In the genomic region with DNA sequence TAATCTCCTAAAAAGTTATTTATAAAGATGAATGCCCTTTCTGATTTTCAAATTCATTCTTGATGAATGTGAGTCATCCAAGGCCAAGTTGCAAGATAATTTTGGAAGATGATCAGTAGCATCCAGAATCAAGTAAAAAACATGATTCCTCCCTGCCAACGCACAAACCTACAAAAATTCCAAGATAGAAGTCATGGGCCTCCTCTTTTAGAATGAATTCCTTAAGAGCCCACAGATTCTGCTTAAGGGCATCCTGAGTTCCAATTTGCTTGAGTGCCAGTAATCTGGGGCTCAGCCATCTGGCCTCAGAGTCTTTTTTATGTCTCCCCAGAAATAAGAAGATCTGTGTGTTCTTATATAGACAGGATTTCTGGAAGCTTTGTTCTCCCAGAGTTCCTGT, we compare ENCODE assay signal across 25 cellular contexts. TPM values are rescaled to one million over a fixed set of nuclear protein-coding genes. Genes with fewer than 3 reads are reported as not detected.
A peak's percentile ranks its signal among the peaks of the same experiment; 100 is the strongest.
DNase-seq lines count a peak whose midpoint lies in the region; ATAC-seq lines count a peak whose summit lies in the region.
"Had no signal": no experiment of that assay in that cellular context is flagged by ENCODE, and none has a peak within 500 bp of the region (broad histone marks: within the 10 kb centered on the region; RNA-seq: fewer than 3 reads in every experiment).

No MANE protein-coding gene starts in this region.

- peak; percentile 31 for DNase-seq in NCI-H82 (lab: John Stamatoyannopoulos, UW)
- DNase-seq in NCI-H82 treated with DMSO at 0.1 percent for 48 hours (lab: John Stamatoyannopoulos, UW; ENCODE audit: unreplicated experiment): no peak
- DNase-seq in caudate nucleus (lab: John Stamatoyannopoulos, UW): peak in 8 of 61 donors; percentile 1 to 61 (median 8)
- DNase-seq in middle frontal gyrus (ENCODE audit: extremely low spot score, low spot score): peak; percentile 24
- DNase-seq in NCI-H1092 treated with DMSO at 0.1 percent for 48 hours (lab: John Stamatoyannopoulos, UW): no peak
- DNase-seq: activated CD4-positive, alpha-beta T cell treated with anti-CD3 and anti-CD28 coated beads, Interleukin-2, amount 10 ng/mL, durations not matched to agents 7 days and 5 days; cortex of kidney; erythroblast; H7; KBM-7; kidney; midbrain; natural killer cell; NCI-H1436; NCI-H2081; NCI-H226; NCI-H748 treated with DMSO at 0.1 percent for 48 hours; T-cell had no signal

- H3K27ac ChIP-seq in caudate nucleus (ENCODE audit: low read depth, low read length): peak overlapping the region; percentile 80
- peak overlapping the region; percentile 18 for H3K27ac ChIP-seq in temporal lobe (ENCODE audit: low read depth, low read length)
- H3K27ac ChIP-seq: 22Rv1, cardiac muscle cell, HL-60 had no signal

- ATAC-seq in HG02571 (IDR thresholded peaks at IDR 0.05; ENCODE audit: unreplicated experiment) (no peak), HG03520 (IDR thresholded peaks at IDR 0.05; ENCODE audit: unreplicated experiment) (no peak)
- ATAC-seq: natural killer cell; stimulated activated memory B cell treated with anti-CD40 and anti-IgM and Interleukin-4, amounts not matched to agents 10 μg/mL and 1 μg/mL and 100 μg/mL, for 72 hours; T-cell had no signal

RNA-seq across cellular contexts. Expression of gene SPATA6, which starts 23.2 kb away (rescaled TPM):
- total RNA-seq in temporal lobe: 7.9 TPM

Comparison
In these comparisons a context has a peak if more than half of its experiments do, and no peak if none do; other contexts are left out.
1. DNase-seq: peak in NCI-H82 (single experiment) and middle frontal gyrus (single experiment); none in NCI-H82 treated with DMSO at 0.1 percent for 48 hours (single experiment) and NCI-H1092 treated with DMSO at 0.1 percent for 48 hours (single experiment).